8 cellular contexts compared by ENCODE assay signal in genomic region chr6:44072452-44072958, GRCh38. TPM values are rescaled to one million over a fixed set of nuclear protein-coding genes. Genes with fewer than 3 reads are reported as not detected.
DNase-seq lines count a peak whose midpoint lies in the region; ATAC-seq and TF ChIP-seq lines count a peak whose summit lies in the region.

No MANE protein-coding gene starts in this region.

- peaks cover 23% of the 10 kb centered on the region for H3K4me1 ChIP-seq in colonic mucosa

- TF ChIP-seq CTCF in colonic mucosa (IDR thresholded peaks at IDR 0.05) = no peak
- no peak for TF ChIP-seq CTCF in omental fat pad (IDR thresholded peaks at IDR 0.05)

- DNase-seq in colonic mucosa (peak; percentile 63), omental fat pad (ENCODE audit: low spot score) (no peak), head of caudate nucleus (no peak), anterior cingulate cortex (lab: John Stamatoyannopoulos, UW) (no peak), DMS114 treated with DMSO at 0.1 percent for 48 hours (lab: John Stamatoyannopoulos, UW; ENCODE audit: unreplicated experiment) (no peak)
- no peak for DNase-seq in central memory CD4-positive, alpha-beta T cell

- peak overlapping the region in 1 of 2 donors; percentile 81 for H3K9ac ChIP-seq in colonic mucosa (ENCODE audit: low read depth in 2 of 2, low read length in 2 of 2)

- H3K27me3 ChIP-seq in colonic mucosa = no peaks in the 10 kb centered on the region

- peak overlapping the region; percentile 90 for H3K27ac ChIP-seq in colonic mucosa

- H3K4me3 ChIP-seq in GM08714 (ENCODE audit: low read length) (peak overlapping the region; percentile 40; the same call in 1 of the 2 replicates), colonic mucosa (no peak overlapping the region)

- no peaks in the 10 kb centered on the region for H3K36me3 ChIP-seq in colonic mucosa

- ATAC-seq in HG03139 (IDR thresholded peaks at IDR 0.05; ENCODE audit: unreplicated experiment) = peak; percentile 4
- peak; percentile 3 for ATAC-seq in omental fat pad (ENCODE audit: low FRiP score)

- no peaks in the 10 kb centered on the region for H3K9me3 ChIP-seq in colonic mucosa

- intact Hi-C loops in colonic mucosa (cut with DNase I) = no loop called here
- intact Hi-C loops in head of caudate nucleus (cut with DNase I) = loop anchor here (10.0 kb wide), 1 partner anchor 198 kb away; no protein-coding TSS in a partner anchor

RNA-seq across cellular contexts. Expression of gene MRPL14, which starts 54.7 kb away (rescaled TPM):
- 10 to 100 TPM; 72.0 to 77.7 TPM for total RNA-seq in colonic mucosa
- 10 to 100 TPM; 29.2 to 36.3 (median 35.5) TPM for total RNA-seq in omental fat pad

RNA-seq across cellular contexts. Expression of gene TMEM63B, which starts 54.8 kb away (rescaled TPM):
- total RNA-seq in colonic mucosa (10 to 100 TPM; 74.3 to 95.3 TPM), omental fat pad (10 to 100 TPM; 17.0 to 23.4 (median 20.6) TPM)
